In genomic region chr14:22512106-22512814, GRCh38 we compare ENCODE assay signal across 14 cellular contexts.
A peak's percentile ranks its signal among the peaks of the same experiment; 100 is the strongest.
DNase-seq lines count a peak whose midpoint lies in the region; ATAC-seq, FAIRE-seq and TF ChIP-seq lines count a peak whose summit lies in the region.
"Had no signal": no experiment of that assay in that cellular context is flagged by ENCODE, and none has a peak within 500 bp of the region (broad histone marks: within the 10 kb centered on the region; RNA-seq: fewer than 3 reads in every experiment).

No MANE protein-coding gene starts in this region.

- H3K27ac Mint-ChIP-seq in activated CD4-positive, alpha-beta T cell treated with anti-CD3 and anti-CD28 coated beads for 36 hours = peak overlapping the region; percentile 98
- peak overlapping the region; percentile 99 for H3K27ac Mint-ChIP-seq in stimulated activated effector memory CD8-positive, alpha-beta T cell treated with anti-CD3 and anti-CD28 coated beads, Interleukin-12 subunit alpha, Interleukin-12 subunit beta, amount 100 ng/mL, for 72 hours
- H3K27ac Mint-ChIP-seq: endodermal cell, WTC11 had no signal

- no peak overlapping the region for H3K9ac ChIP-seq in OCI-LY3 (ENCODE audit: low read length)

- H3K27ac ChIP-seq in OCI-LY3 (ENCODE audit: low read length) (0 out of 2 replicates have a peak overlapping the region, but pooled peaks have one; percentile 1), small intestine (ENCODE audit: low read depth in 1 of 2, low read length in 1 of 2) (peak overlapping the region in 1 of 2 donors; percentile 67)
- H3K27ac ChIP-seq in effector memory CD4-positive, alpha-beta T cell (ENCODE audit: insufficient read depth, low read length, poor library complexity, severe bottlenecking) = peak overlapping the region; percentile 83

- POLR2A ChIA-PET in activated CD4-positive, alpha-beta T cell treated with anti-CD3 and anti-CD28 coated beads for 36 hours (lab: Charles Lee) = interaction anchor here (0.6 to 1.7 kb wide), 5 partner anchors 12 to 399 kb away, joined by 3 to 8 read pairs (median 6); no protein-coding TSS in a partner anchor

- H3K27me3 ChIP-seq in OCI-LY3 (ENCODE audit: low read depth, low read length) = no peaks in the 10 kb centered on the region
- no peaks in the 10 kb centered on the region for H3K27me3 ChIP-seq in effector memory CD4-positive, alpha-beta T cell (replicated peaks; ENCODE audit: control insufficient read depth, insufficient read depth, low read length, poor library complexity, severe bottlenecking)
- no peaks in the 10 kb centered on the region for H3K27me3 ChIP-seq in small intestine (ENCODE audit: control insufficient read depth in 2 of 2, insufficient read depth in 2 of 2, low read length in 2 of 2)
- H3K27me3 ChIP-seq: thyroid gland had no signal

- no peaks in the 10 kb centered on the region for H3K79me2 ChIP-seq in OCI-LY3 (ENCODE audit: low read length)

- H3K4me3 Mint-ChIP-seq in activated CD4-positive, alpha-beta T cell treated with anti-CD3 and anti-CD28 coated beads for 36 hours = peak overlapping the region; percentile 84
- H3K4me3 Mint-ChIP-seq in stimulated activated effector memory CD8-positive, alpha-beta T cell treated with anti-CD3 and anti-CD28 coated beads, Interleukin-12 subunit alpha, Interleukin-12 subunit beta, amount 100 ng/mL, for 72 hours = peak overlapping the region; percentile 78
- H3K4me3 Mint-ChIP-seq: endodermal cell, neural crest cell, WTC11 had no signal

- intact Hi-C loops in activated CD4-positive, alpha-beta T cell treated with anti-CD3 and anti-CD28 coated beads for 36 hours (cut with DNase I, micrococcal nuclease) = loop anchor here (5.0 to 10.0 kb wide), 2 partner anchors 287 to 645 kb away; no protein-coding TSS in a partner anchor

- peaks cover 98% of the 10 kb centered on the region for H3K36me3 Mint-ChIP-seq in activated CD4-positive, alpha-beta T cell treated with anti-CD3 and anti-CD28 coated beads for 36 hours (ENCODE audit: low read depth)
- H3K36me3 Mint-ChIP-seq in stimulated activated effector memory CD8-positive, alpha-beta T cell treated with anti-CD3 and anti-CD28 coated beads, Interleukin-12 subunit alpha, Interleukin-12 subunit beta, amount 100 ng/mL, for 72 hours = peaks cover 100% of the 10 kb centered on the region
- H3K36me3 Mint-ChIP-seq: WTC11 had no signal

- peaks cover 50% of the 10 kb centered on the region for H3K4me1 Mint-ChIP-seq in activated CD4-positive, alpha-beta T cell treated with anti-CD3 and anti-CD28 coated beads for 36 hours
- H3K4me1 Mint-ChIP-seq in stimulated activated effector memory CD8-positive, alpha-beta T cell treated with anti-CD3 and anti-CD28 coated beads, Interleukin-12 subunit alpha, Interleukin-12 subunit beta, amount 100 ng/mL, for 72 hours = peaks cover 30% of the 10 kb centered on the region

- H3K36me3 ChIP-seq in OCI-LY3 (replicated peaks; ENCODE audit: low read depth, low read length) (no peaks in the 10 kb centered on the region), small intestine (ENCODE audit: control insufficient read depth in 2 of 2, insufficient read depth in 2 of 2, low read length in 2 of 2) (no peaks in the 10 kb centered on the region)
- H3K36me3 ChIP-seq in effector memory CD4-positive, alpha-beta T cell (ENCODE audit: control insufficient read depth, insufficient read depth, low read length) = peaks cover 17% of the 10 kb centered on the region
- H3K36me3 ChIP-seq: thyroid gland had no signal

- no peak for DNase-seq in activated CD4-positive, alpha-beta T cell treated with anti-CD3 and anti-CD28 coated beads for 36 hours
- no peak for DNase-seq in activated CD4-positive, alpha-beta T cell treated with anti-CD3 and anti-CD28 coated beads, Interleukin-2, amount 50 U/mL, for 48 hours
- DNase-seq in effector memory CD4-positive, alpha-beta T cell = no peak
- DNase-seq in stimulated activated effector memory CD8-positive, alpha-beta T cell treated with anti-CD3 and anti-CD28 coated beads, Interleukin-12 subunit alpha, Interleukin-12 subunit beta, amount 100 ng/mL, for 72 hours (ENCODE audit: low spot score in 2 of 2) = no peak
- DNase-seq in small intestine = no peak
- DNase-seq: amniotic stem cell, endodermal cell, NCI-H1930, thyroid gland had no signal

- H3K9me3 ChIP-seq in OCI-LY3 (ENCODE audit: insufficient read depth, low read length) = no peaks in the 10 kb centered on the region
- no peaks in the 10 kb centered on the region for H3K9me3 ChIP-seq in effector memory CD4-positive, alpha-beta T cell (ENCODE audit: control insufficient read depth, low read length)
- H3K9me3 ChIP-seq in small intestine (ENCODE audit: control insufficient read depth, low read depth) = no peaks in the 10 kb centered on the region
- H3K9me3 ChIP-seq: thyroid gland had no signal

- ATAC-seq in activated CD4-positive, alpha-beta T cell treated with anti-CD3 and anti-CD28 coated beads for 36 hours = no peak
- ATAC-seq in stimulated activated effector memory CD8-positive, alpha-beta T cell treated with anti-CD3 and anti-CD28 coated beads, Interleukin-12 subunit alpha, Interleukin-12 subunit beta, amount 100 ng/mL, for 72 hours = no peak
- ATAC-seq in GM19455 (IDR thresholded peaks at IDR 0.05; ENCODE audit: unreplicated experiment) (no peak), GM18873 (IDR thresholded peaks at IDR 0.05; ENCODE audit: low FRiP score, unreplicated experiment) (no peak)
- ATAC-seq: WTC11 had no signal

- H3K4me3 ChIP-seq in OCI-LY3 (ENCODE audit: low read length) (no peak overlapping the region), small intestine (ENCODE audit: low read depth in 1 of 2, low read length in 2 of 2) (no peak overlapping the region)
- H3K4me3 ChIP-seq in effector memory CD4-positive, alpha-beta T cell (ENCODE audit: insufficient read depth, low read depth, low read length, poor library complexity, severe bottlenecking) = peak overlapping the region; percentile 35
- H3K4me3 ChIP-seq: thyroid gland had no signal

- H3K4me2 ChIP-seq in OCI-LY3 (ENCODE audit: low read length) = no peak overlapping the region

- no peak for TF ChIP-seq CTCF in OCI-LY3 (IDR thresholded peaks at IDR 0.05; ENCODE audit: low read depth, low read length)

- H3K27me3 Mint-ChIP-seq in activated CD4-positive, alpha-beta T cell treated with anti-CD3 and anti-CD28 coated beads for 36 hours = no peaks in the 10 kb centered on the region

- WGBS in small intestine, 3 donors = 61 to 84% (median 73%) methylated on average over 2 of the region's 2 CpGs

- H3K9me3 Mint-ChIP-seq in activated CD4-positive, alpha-beta T cell treated with anti-CD3 and anti-CD28 coated beads for 36 hours (ENCODE audit: low read depth) = no peaks in the 10 kb centered on the region
- H3K9me3 Mint-ChIP-seq in stimulated activated effector memory CD8-positive, alpha-beta T cell treated with anti-CD3 and anti-CD28 coated beads, Interleukin-12 subunit alpha, Interleukin-12 subunit beta, amount 100 ng/mL, for 72 hours = no peaks in the 10 kb centered on the region
- H3K9me3 Mint-ChIP-seq: endodermal cell, neural crest cell, WTC11 had no signal

- no peak for FAIRE-seq in small intestine (lab: Jason Lieb, UNC)

- no peak overlapping the region for H2AFZ ChIP-seq in OCI-LY3 (ENCODE audit: low read depth, low read length)

- CTCF ChIA-PET in activated CD4-positive, alpha-beta T cell treated with anti-CD3 and anti-CD28 coated beads for 36 hours (lab: Charles Lee) = interaction anchor here (0.8 to 2.6 kb wide), 9 partner anchors 10 to 660 kb away, joined by 3 to 6 read pairs (median 5); no protein-coding TSS in a partner anchor

- H4K20me1 ChIP-seq in OCI-LY3 (ENCODE audit: insufficient read depth, low read length) = no peaks in the 10 kb centered on the region

- H3K4me1 ChIP-seq in OCI-LY3 (ENCODE audit: low read length) (peaks cover 93% of the 10 kb centered on the region), small intestine (ENCODE audit: control insufficient read depth in 2 of 2, insufficient read depth in 1 of 2, low read depth in 1 of 2, low read length in 1 of 2) (peaks cover 0 to 6% of the 10 kb centered on the region in 2 donors)
- H3K4me1 ChIP-seq in effector memory CD4-positive, alpha-beta T cell (ENCODE audit: control insufficient read depth, insufficient read depth, low read length, poor library complexity, severe bottlenecking) = peaks cover 78% of the 10 kb centered on the region
